1 cellular context compared by ENCODE assay signal in the genomic region with DNA sequence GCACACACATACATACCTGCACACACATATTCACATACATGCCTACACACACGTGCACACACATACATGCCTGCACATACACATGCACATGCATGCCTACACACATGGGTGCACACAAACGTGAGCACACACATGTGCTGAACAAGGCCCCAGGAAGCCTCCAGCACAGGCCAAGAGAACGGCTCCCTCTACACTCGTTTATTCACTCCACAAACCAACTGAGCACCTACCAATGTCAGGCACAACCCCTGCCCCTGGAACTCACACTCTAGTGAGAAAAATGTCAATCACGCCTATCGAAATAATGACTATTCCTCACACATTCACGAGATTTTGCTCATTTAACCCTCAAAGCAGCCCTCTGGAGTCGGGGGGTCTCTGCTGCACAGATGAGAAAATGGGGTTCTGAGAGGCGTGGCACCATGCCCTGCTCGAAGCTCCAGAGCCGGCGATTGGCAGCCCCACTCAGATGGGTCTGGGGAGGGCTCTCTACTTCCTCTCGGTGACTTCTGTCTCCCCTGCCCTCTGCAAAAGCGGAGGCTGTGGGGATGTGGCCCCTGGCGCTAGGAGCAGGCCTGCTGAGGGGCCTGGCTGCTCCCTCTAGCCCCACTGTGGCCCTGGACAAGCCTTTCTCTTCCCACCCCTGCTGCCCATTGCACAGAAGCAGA.
TF ChIP-seq lines count a peak whose summit lies in the region.

No MANE protein-coding gene starts in this region.

TF ChIP-seq in IMR-90, 13 proteins besides CTCF, POLR2A, EP300 and RAD21:
- no peak for TF ChIP-seq CHD1 (IDR thresholded peaks at IDR 0.05; ENCODE audit: low read depth, low read length)
- no peak for TF ChIP-seq USF2 (IDR thresholded peaks at IDR 0.05; ENCODE audit: low read depth, low read length)
- TF ChIP-seq NFE2L2 (IDR thresholded peaks at IDR 0.05; ENCODE audit: low read depth, low read length) = no peak
- TF ChIP-seq, protein P1, sequence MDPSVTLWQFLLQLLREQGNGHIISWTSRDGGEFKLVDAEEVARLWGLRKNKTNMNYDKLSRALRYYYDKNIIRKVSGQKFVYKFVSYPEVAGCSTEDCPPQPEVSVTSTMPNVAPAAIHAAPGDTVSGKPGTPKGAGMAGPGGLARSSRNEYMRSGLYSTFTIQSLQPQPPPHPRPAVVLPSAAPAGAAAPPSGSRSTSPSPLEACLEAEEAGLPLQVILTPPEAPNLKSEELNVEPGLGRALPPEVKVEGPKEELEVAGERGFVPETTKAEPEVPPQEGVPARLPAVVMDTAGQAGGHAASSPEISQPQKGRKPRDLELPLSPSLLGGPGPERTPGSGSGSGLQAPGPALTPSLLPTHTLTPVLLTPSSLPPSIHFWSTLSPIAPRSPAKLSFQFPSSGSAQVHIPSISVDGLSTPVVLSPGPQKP (IDR thresholded peaks at IDR 0.05; ENCODE audit: borderline replicate concordance, low read depth, low read length) = no peak
- TF ChIP-seq FOS (IDR thresholded peaks at IDR 0.05; ENCODE audit: low read depth, low read length) = no peak
- TF ChIP-seq MXI1 (IDR thresholded peaks at IDR 0.05; ENCODE audit: borderline replicate concordance, low read depth, low read length) = no peak
- no peak for TF ChIP-seq MAFK (IDR thresholded peaks at IDR 0.05; ENCODE audit: low read depth, low read length)
- no peak for TF ChIP-seq RCOR1 (IDR thresholded peaks at IDR 0.05; ENCODE audit: insufficient replicate concordance, low read length)
- TF ChIP-seq MAZ (IDR thresholded peaks at IDR 0.05; ENCODE audit: borderline replicate concordance, low read depth, low read length) = no peak
- TF ChIP-seq SMC3 (IDR thresholded peaks at IDR 0.05; ENCODE audit: low read depth, low read length) = no peak
- no peak for TF ChIP-seq RFX5 (IDR thresholded peaks at IDR 0.05; ENCODE audit: low read depth, low read length)
- TF ChIP-seq BHLHE40 (IDR thresholded peaks at IDR 0.05; ENCODE audit: low read depth, low read length) = no peak
- no peak for TF ChIP-seq CEBPB (IDR thresholded peaks at IDR 0.05; ENCODE audit: low read depth, low read length)
